ENCODE assay signal across 13 cellular contexts in genomic region chr10:69865450-69865849, GRCh38.
"Had no signal": no experiment of that assay in that cellular context is flagged by ENCODE, and none has a peak within 500 bp of the region (broad histone marks: within the 10 kb centered on the region; RNA-seq: fewer than 3 reads in every experiment).

No MANE protein-coding gene starts in this region.

- H3K27ac ChIP-seq: body of pancreas, right lobe of liver had no signal

- H3K4me3 Mint-ChIP-seq: activated CD4-positive, alpha-beta T cell treated with anti-CD3 and anti-CD28 coated beads, Interleukin-2, amount 10 ng/mL, durations not matched to agents 7 days and 5 days; activated naive CD8-positive, alpha-beta T cell; naive B cell; T-helper 2 cell treated with Interferon-gamma antibody and Interleukin-4, amounts not matched to agents 5 μg/mL and 100 μg/mL, for 36 hours had no signal

- H3K9me3 Mint-ChIP-seq: activated CD4-positive, alpha-beta T cell treated with anti-CD3 and anti-CD28 coated beads, Interleukin-2, amount 10 ng/mL, durations not matched to agents 7 days and 5 days; naive B cell; T-helper 2 cell treated with Interferon-gamma antibody and Interleukin-4, amounts not matched to agents 5 μg/mL and 100 μg/mL, for 36 hours had no signal

- FAIRE-seq: islet of Langerhans had no signal

- H3K27me3 ChIP-seq: body of pancreas, right lobe of liver had no signal

- ATAC-seq: body of pancreas; left lobe of liver; right lobe of liver; stimulated activated naive CD8-positive, alpha-beta T cell treated with anti-CD3 and anti-CD28 coated beads, Interleukin-15, Interleukin-2, amounts not matched to agents 100 U/mL and 50 U/mL, for 24 hours had no signal

- H3K27ac Mint-ChIP-seq: activated CD4-positive, alpha-beta T cell treated with anti-CD3 and anti-CD28 coated beads, Interleukin-2, amount 10 ng/mL, durations not matched to agents 7 days and 5 days; activated naive CD8-positive, alpha-beta T cell; T-helper 2 cell treated with Interferon-gamma antibody and Interleukin-4, amounts not matched to agents 5 μg/mL and 100 μg/mL, for 36 hours had no signal

- H3K36me3 ChIP-seq: right lobe of liver had no signal

- H3K36me3 Mint-ChIP-seq: activated naive CD8-positive, alpha-beta T cell; naive B cell had no signal

- H3K9me3 ChIP-seq: body of pancreas, right lobe of liver had no signal

- H3K27me3 Mint-ChIP-seq: activated CD4-positive, alpha-beta T cell treated with anti-CD3 and anti-CD28 coated beads, Interleukin-2, amount 10 ng/mL, durations not matched to agents 7 days and 5 days; activated naive CD8-positive, alpha-beta T cell had no signal

- H3K4me3 ChIP-seq: body of pancreas, right lobe of liver had no signal

- H3K4me1 ChIP-seq: right lobe of liver had no signal

- DNase-seq: activated CD4-positive, alpha-beta T cell treated with anti-CD3 and anti-CD28 coated beads, Interleukin-2, amount 10 ng/mL, durations not matched to agents 7 days and 5 days; activated CD8-positive, alpha-beta memory T cell treated with anti-CD3 and anti-CD28 coated beads for 24 hours; activated gamma-delta T cell treated with Interleukin-2 at 50 U/mL for 16 hours; amygdala; body of pancreas; effector memory CD4-positive, alpha-beta T cell; naive B cell; right lobe of liver; stimulated activated naive CD8-positive, alpha-beta T cell treated with anti-CD3 and anti-CD28 coated beads, Interleukin-15, Interleukin-2, amounts not matched to agents 100 U/mL and 50 U/mL, for 24 hours had no signal
